Comparison of ENCODE assay signal across 8 cellular contexts in the genomic region with DNA sequence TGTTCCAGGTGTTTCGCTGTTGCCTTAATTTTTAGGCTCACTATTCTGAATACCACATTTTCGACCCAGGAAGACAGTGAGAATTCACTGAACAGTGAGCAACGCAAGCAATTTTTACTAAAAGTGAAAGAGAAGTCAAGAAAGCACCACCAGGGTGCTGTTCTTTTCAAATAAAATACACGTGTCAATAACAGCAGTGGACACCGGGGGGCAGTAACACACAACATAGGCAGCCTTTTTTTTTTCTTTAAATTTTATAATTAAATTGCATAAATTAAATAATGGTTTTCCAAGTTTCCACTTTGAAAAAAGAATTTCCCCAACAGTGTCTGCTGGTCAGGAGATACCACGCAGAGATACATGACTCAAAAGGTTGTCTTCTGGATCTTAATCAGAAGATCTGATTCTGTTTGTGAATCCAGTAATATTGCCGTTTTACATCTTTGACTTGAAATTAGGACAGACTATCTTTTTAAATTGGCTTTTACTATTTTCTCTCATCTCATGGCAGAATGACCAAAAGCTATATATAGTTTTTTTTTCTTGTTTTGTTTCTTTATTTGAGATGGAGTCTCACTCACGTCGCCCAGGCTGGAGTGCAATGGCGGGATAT. TPM values are rescaled to one million over a fixed set of nuclear protein-coding genes. Genes with fewer than 3 reads are reported as not detected.
DNase-seq lines count a peak whose midpoint lies in the region; ATAC-seq and TF ChIP-seq lines count a peak whose summit lies in the region.

No MANE protein-coding gene starts in this region.

- intact Hi-C loops in lower lobe of right lung (cut with DNase I), result no loop called here

- no peaks in the 10 kb centered on the region for H3K36me3 ChIP-seq in lower lobe of right lung

- DNase-seq in Caki2 (ENCODE audit: low read depth) (peak; percentile 16), NCI-H460 (ENCODE audit: extremely low read depth, low read depth) (peak; percentile 21), cardiac fibroblast (ENCODE audit: low read depth in 2 of 2) (peak; percentile 66 to 67), lower lobe of right lung (no peak), NCI-H774 (lab: John Stamatoyannopoulos, UW) (no peak)

- peak; percentile 88 for ATAC-seq in GM18858 (IDR thresholded peaks at IDR 0.05; ENCODE audit: unreplicated experiment)
- peak; percentile 88 for ATAC-seq in HG03060 (IDR thresholded peaks at IDR 0.05; ENCODE audit: low read depth, unreplicated experiment)
- no peak for ATAC-seq in lower lobe of right lung
- no peak for ATAC-seq in HG03095 (IDR thresholded peaks at IDR 0.05; ENCODE audit: unreplicated experiment)

- TF ChIP-seq CTCF in cardiac fibroblast (IDR thresholded peaks at IDR 0.05; ENCODE audit: low read depth, low read length) (peak; percentile 69), lower lobe of right lung (IDR thresholded peaks at IDR 0.05) (peak; percentile 53)

- in situ Hi-C loops in Caki2 (cut with HindIII; ENCODE audit: low pct_unique_long_range_greater_than_20kb, low sequenced_read_pairs), result no loop called here

- no peaks in the 10 kb centered on the region for H3K9me3 ChIP-seq in lower lobe of right lung

- no peak overlapping the region for H3K27ac ChIP-seq in lower lobe of right lung

- no peaks in the 10 kb centered on the region for H3K4me1 ChIP-seq in lower lobe of right lung

- H3K4me3 ChIP-seq in cardiac fibroblast (replicated peaks in 1 of 2; ENCODE audit: low read depth in 2 of 2, low read length in 2 of 2) (peak overlapping the region in 1 of 2 donors; percentile 21), lower lobe of right lung (no peak overlapping the region)

- H3K27me3 ChIP-seq in lower lobe of right lung (ENCODE audit: low read depth), result no peaks in the 10 kb centered on the region

RNA-seq across cellular contexts. Expression of a gene that starts 47.1 kb away (rescaled TPM):
- total RNA-seq in Caki2 (2014; rRNA removed; shearing (Covaris generic); ENCODE audit: low replicate concordance), result not detected in 2 replicates
- total RNA-seq in NCI-H460 (2014; rRNA removed; shearing (Covaris generic)), result 0.15 TPM in 1 of 2 replicates, not detected in the other
- polyA plus RNA-seq in NCI-H460 (2014; cell fraction: nucleus; rRNA removed), result 0.26 TPM in 1 of 2 replicates, not detected in the other
- total RNA-seq in lower lobe of right lung, result 1.3 TPM

Comparison
In these comparisons a context has a peak if more than half of its experiments do, and no peak if none do; other contexts are left out.
1. DNase-seq: peak in Caki2 (single experiment), NCI-H460 (single experiment) and cardiac fibroblast (2 of 2); none in lower lobe of right lung (single experiment) and NCI-H774 (single experiment).
2. ATAC-seq: peak in GM18858 (single experiment) and HG03060 (single experiment); none in lower lobe of right lung (0 of 2) and HG03095 (single experiment).